In the genomic region with DNA sequence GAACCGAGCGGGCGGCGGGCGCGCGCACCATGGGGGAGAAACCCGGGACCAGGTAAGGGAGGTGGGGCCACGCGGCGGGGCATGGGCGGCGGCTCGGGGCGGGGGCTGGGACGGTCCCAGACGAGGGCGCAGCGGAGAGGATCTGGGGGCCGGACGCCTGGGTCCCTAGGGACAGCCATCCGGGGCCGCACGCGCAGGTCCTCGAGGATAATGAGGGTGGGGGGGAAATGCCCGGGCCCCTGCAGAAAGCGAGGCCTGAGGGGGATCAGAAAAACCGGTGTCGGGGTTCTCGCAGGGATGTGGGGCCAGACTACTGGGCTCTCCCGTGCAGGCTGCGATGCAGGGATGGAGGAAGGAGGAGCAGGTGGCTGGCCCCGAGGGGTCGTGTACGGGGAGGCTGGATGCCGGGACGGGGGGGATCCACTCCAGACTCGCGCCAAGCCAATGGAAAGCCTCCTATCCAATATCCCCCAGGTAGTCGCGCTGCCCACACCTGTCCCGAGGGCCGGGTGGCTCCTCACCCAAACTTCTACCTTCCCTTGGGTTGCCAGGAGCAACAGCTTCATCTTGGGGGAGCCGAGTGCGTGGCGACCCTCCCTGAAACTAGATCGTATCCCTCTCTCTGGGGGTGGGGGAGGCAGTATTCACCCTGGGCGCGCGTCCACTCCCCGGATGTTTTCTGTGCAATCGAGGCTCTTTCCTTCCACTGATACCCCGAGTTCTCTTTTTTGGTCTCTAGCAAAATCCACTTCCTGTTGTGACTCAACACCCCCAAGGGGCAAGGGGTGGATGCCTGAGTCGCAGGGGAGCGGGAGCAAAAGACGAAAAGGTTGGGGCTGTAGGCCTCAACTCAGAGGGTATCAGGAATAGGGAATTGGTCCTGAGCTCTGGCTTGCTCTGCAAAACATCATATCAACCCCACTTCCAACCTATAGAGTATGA, we compare ENCODE assay signal across 8 cellular contexts. TPM values are rescaled to one million over a fixed set of nuclear protein-coding genes. Genes with fewer than 3 reads are reported as not detected.
A peak's percentile ranks its signal among the peaks of the same experiment; 100 is the strongest.
DNase-seq lines count a peak whose midpoint lies in the region; ATAC-seq and TF ChIP-seq lines count a peak whose summit lies in the region.

No MANE protein-coding gene starts in this region.

- H3F3A ChIP-seq in SK-N-SH (replicated peaks; ENCODE audit: insufficient read depth): peaks cover 7% of the 10 kb centered on the region

- H4K20me1 ChIP-seq in SK-N-SH (ENCODE audit: insufficient read depth): no peaks in the 10 kb centered on the region

- peak overlapping the region; percentile 92 for H3K4me2 ChIP-seq in SK-N-SH

- TF ChIP-seq RAD21 in SK-N-SH (IDR thresholded peaks at IDR 0.05; ENCODE audit: low read length): no peak

- WGBS in SK-N-SH (ENCODE audit: low lambda C conversion rate): 24% methylated on average over 29 of the region's 57 CpGs
- 10 to 37% (median 21%) methylated on average over 17 to 57 of the region's 57 CpGs for WGBS in adrenal gland, 4 donors

- POLR2A ChIA-PET in SK-N-SH (lab: Yijun Ruan, JAX): interaction anchor here (0.5 to 1.0 kb wide), 2 partner anchors 9 to 177 kb away, joined by 3 read pairs; no protein-coding TSS in a partner anchor

- CTCF ChIA-PET in SK-N-SH (lab: Yijun Ruan, JAX): interaction anchor here (0.6 to 3.8 kb wide), 12 partner anchors 13 to 171 kb away, joined by 3 to 20 read pairs (median 4); a partner anchor contains a TSS

- no peak for TF ChIP-seq CTCF in SK-N-SH (IDR thresholded peaks at IDR 0.05)
- no peak for TF ChIP-seq CTCF in adrenal gland (IDR thresholded peaks at IDR 0.05)

- no peak for TF ChIP-seq EP300 in SK-N-SH (IDR thresholded peaks at IDR 0.05; ENCODE audit: borderline replicate concordance in 1 of 2, low read depth in 1 of 2, low read length in 1 of 2)

- peak; percentile 6 for ATAC-seq in GM21786 (IDR thresholded peaks at IDR 0.05; ENCODE audit: unreplicated experiment)
- ATAC-seq in GM21515 (IDR thresholded peaks at IDR 0.05; ENCODE audit: unreplicated experiment): no peak
- no peak for ATAC-seq in GM18861 (IDR thresholded peaks at IDR 0.05; ENCODE audit: unreplicated experiment)

- H3K4me1 ChIP-seq in ACC112 (ENCODE audit: control insufficient read depth, insufficient read depth, low read length, unreplicated experiment) (peaks cover 16% of the 10 kb centered on the region), SK-N-SH (ENCODE audit: control insufficient read depth in 1 of 2, insufficient read depth in 2 of 2, low read depth in 1 of 2, low read length in 1 of 2) (peaks cover 0 to 20% of the 10 kb centered on the region in 2 experiments; a peak in 1 of 4 replicates), adrenal gland (replicated peaks in 1 of 2) (peaks cover 11% of the 10 kb centered on the region in 2 donors)

- H2AFZ ChIP-seq in ACC112 (ENCODE audit: low read length, unreplicated experiment) (peak overlapping the region; percentile 46), SK-N-SH (ENCODE audit: low read depth) (peak overlapping the region; percentile 86; the same call in 1 of the 2 replicates)

- no peaks in the 10 kb centered on the region for H3K9me2 ChIP-seq in SK-N-SH

- no peaks in the 10 kb centered on the region for H3K79me2 ChIP-seq in ACC112 (ENCODE audit: control insufficient read depth, insufficient read depth, low read length, unreplicated experiment)
- H3K79me2 ChIP-seq in SK-N-SH (ENCODE audit: insufficient read depth): peaks cover 5% of the 10 kb centered on the region; the same call in 1 of the 2 replicates

- H3K4me3 ChIP-seq in ACC112 (ENCODE audit: low read depth, low read length): peak overlapping the region; percentile 82
- peak overlapping the region; percentile 60 to 69 for H3K4me3 ChIP-seq in SK-N-SH (ENCODE audit: low read depth in 2 of 2, low read length in 1 of 2)
- peak overlapping the region; percentile 13 to 85 (median 56) for H3K4me3 ChIP-seq in adrenal gland
- peak overlapping the region; percentile 77 for H3K4me3 ChIP-seq in iPS-18c (ENCODE audit: insufficient read depth, low read depth, low read length)

- H3K36me3 ChIP-seq in ACC112 (ENCODE audit: insufficient read depth, low read length) (no peaks in the 10 kb centered on the region), SK-N-SH (replicated peaks in 1 of 2; ENCODE audit: control insufficient read depth in 1 of 2, insufficient read depth in 2 of 2, low read length in 1 of 2) (no peaks in the 10 kb centered on the region), adrenal gland (replicated peaks in 1 of 2) (peaks cover 0 to 3% of the 10 kb centered on the region in 2 donors)

- H3K9me3 ChIP-seq in SK-N-SH: no peaks in the 10 kb centered on the region
- H3K9me3 ChIP-seq in adrenal gland (replicated peaks in 1 of 3): no peaks in the 10 kb centered on the region
- no peaks in the 10 kb centered on the region for H3K9me3 ChIP-seq in iPS-18c (ENCODE audit: control insufficient read depth, insufficient read depth, low read length)

- DNase-seq in SK-N-SH: peak; percentile 72
- peak in 2 of 7 donors; percentile 31 to 50 for DNase-seq in adrenal gland
- DNase-seq in stimulated activated CD4-positive, alpha-beta T cell treated with anti-CD3 and anti-CD28 coated beads, Interleukin-2, amount 100 ng/mL, for 24 hours: peak; percentile 43 to 51

- H3K9ac ChIP-seq in SK-N-SH: peak overlapping the region; percentile 61; the same call in 1 of the 2 replicates

- H3K27ac ChIP-seq in ACC112 (ENCODE audit: low read depth, low read length) (no peak overlapping the region), SK-N-SH (ENCODE audit: low read depth in 2 of 2, low read length in 1 of 2) (peak overlapping the region; percentile 32 to 39; a peak in 2 of 4 replicates), adrenal gland (peak overlapping the region; percentile 47 to 94 (median 81))

- intact Hi-C loops in adrenal gland (cut with DNase I): loop anchor here in 1 of 2 donors (10.0 kb wide), 1 partner anchor 84 kb away; a partner anchor contains a TSS

- no peak for TF ChIP-seq POLR2A in adrenal gland (IDR thresholded peaks at IDR 0.05)

- no peaks in the 10 kb centered on the region for H3K27me3 ChIP-seq in ACC112 (ENCODE audit: insufficient read depth, low read length)
- no peaks in the 10 kb centered on the region for H3K27me3 ChIP-seq in SK-N-SH (ENCODE audit: insufficient read depth)
- H3K27me3 ChIP-seq in adrenal gland: no peaks in the 10 kb centered on the region

TF ChIP-seq in SK-N-SH, 30 proteins besides CTCF, POLR2A, EP300 and RAD21 (continues in another document):
- TF ChIP-seq RFX5 (IDR thresholded peaks at IDR 0.05; ENCODE audit: low read length): no peak
- no peak for TF ChIP-seq GABPA (IDR thresholded peaks at IDR 0.05; ENCODE audit: low read depth)
- TF ChIP-seq, protein P1, sequence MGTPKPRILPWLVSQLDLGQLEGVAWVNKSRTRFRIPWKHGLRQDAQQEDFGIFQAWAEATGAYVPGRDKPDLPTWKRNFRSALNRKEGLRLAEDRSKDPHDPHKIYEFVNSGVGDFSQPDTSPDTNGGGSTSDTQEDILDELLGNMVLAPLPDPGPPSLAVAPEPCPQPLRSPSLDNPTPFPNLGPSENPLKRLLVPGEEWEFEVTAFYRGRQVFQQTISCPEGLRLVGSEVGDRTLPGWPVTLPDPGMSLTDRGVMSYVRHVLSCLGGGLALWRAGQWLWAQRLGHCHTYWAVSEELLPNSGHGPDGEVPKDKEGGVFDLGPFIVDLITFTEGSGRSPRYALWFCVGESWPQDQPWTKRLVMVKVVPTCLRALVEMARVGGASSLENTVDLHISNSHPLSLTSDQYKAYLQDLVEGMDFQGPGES (IDR thresholded peaks at IDR 0.05; ENCODE audit: low read depth, low read length): no peak
- TF ChIP-seq, protein P2, sequence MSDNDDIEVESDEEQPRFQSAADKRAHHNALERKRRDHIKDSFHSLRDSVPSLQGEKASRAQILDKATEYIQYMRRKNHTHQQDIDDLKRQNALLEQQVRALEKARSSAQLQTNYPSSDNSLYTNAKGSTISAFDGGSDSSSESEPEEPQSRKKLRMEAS (IDR thresholded peaks at IDR 0.05; ENCODE audit: low read depth): no peak
- TF ChIP-seq GATA2 (CRISPR knock-in tag; IDR thresholded peaks at IDR 0.05): no peak
- TF ChIP-seq SIN3A (IDR thresholded peaks at IDR 0.05; ENCODE audit: borderline replicate concordance, low read depth, low read length): no peak
- TF ChIP-seq RXRA (IDR thresholded peaks at IDR 0.05; ENCODE audit: borderline replicate concordance, low read depth): no peak
- no peak for TF ChIP-seq TEAD4 (IDR thresholded peaks at IDR 0.05; ENCODE audit: borderline replicate concordance, insufficient read depth)
- no peak for TF ChIP-seq CHD2 (IDR thresholded peaks at IDR 0.05; ENCODE audit: low read length, partially characterized antibody)
- no peak for TF ChIP-seq MEF2A (IDR thresholded peaks at IDR 0.05; ENCODE audit: borderline replicate concordance, low read depth)
- TF ChIP-seq JUND (IDR thresholded peaks at IDR 0.05): no peak
- no peak for TF ChIP-seq MXI1 (IDR thresholded peaks at IDR 0.05; ENCODE audit: low read depth, low read length)
- no peak for TF ChIP-seq FOXJ3 (CRISPR knock-in tag; IDR thresholded peaks at IDR 0.05)
- TF ChIP-seq TCF12 (IDR thresholded peaks at IDR 0.05): no peak

RNA-seq across cellular contexts. Expression of a gene that starts 0.5 kb away (rescaled TPM):
- polyA plus RNA-seq in SK-N-SH (2012; rRNA removed) (17.3 and 24.6 TPM in 2 replicates), adrenal gland (100 to 1,000 TPM in 1 of 3 donors, 10 to 100 TPM in 2; 35.9 to 130 (median 68.9) TPM)
- 13.2 and 16.2 TPM in 2 replicates for polyA plus RNA-seq in SK-N-SH (2012; cell fraction: cytosol; rRNA removed)
- polyA plus RNA-seq in SK-N-SH (2012; cell fraction: nucleus; rRNA removed): 30.4 and 40.1 TPM in 2 replicates
- 10 to 100 TPM; 18.5 to 99.1 (median 60.0) TPM for total RNA-seq in adrenal gland

RNA-seq across cellular contexts. Expression of a gene that starts 7.0 kb away (rescaled TPM):
- polyA plus RNA-seq in SK-N-SH (2012; rRNA removed) (12.2 and 21.8 TPM in 2 replicates), adrenal gland (10 to 100 TPM; 15.0 to 87.8 (median 60.9) TPM)
- 6.9 and 10.2 TPM in 2 replicates for polyA plus RNA-seq in SK-N-SH (2012; cell fraction: cytosol; rRNA removed)
- polyA plus RNA-seq in SK-N-SH (2012; cell fraction: nucleus; rRNA removed): 63.1 and 71.2 TPM in 2 replicates
- 10 to 100 TPM; 10.8 to 63.7 (median 30.7) TPM for total RNA-seq in adrenal gland

RNA-seq across cellular contexts. Expression of a gene that starts 20.3 kb away (rescaled TPM):
- polyA plus RNA-seq in SK-N-SH (2012; rRNA removed) (51.0 and 54.4 TPM in 2 replicates), adrenal gland (10 to 100 TPM; 53.7 to 80.5 (median 70.1) TPM)
- 37.1 and 45.1 TPM in 2 replicates for polyA plus RNA-seq in SK-N-SH (2012; cell fraction: cytosol; rRNA removed)
- polyA plus RNA-seq in SK-N-SH (2012; cell fraction: nucleus; rRNA removed): 42.9 and 56.8 TPM in 2 replicates
- total RNA-seq in adrenal gland: 10 to 100 TPM; 27.4 to 55.6 (median 43.7) TPM

RNA-seq across cellular contexts. Expression of a gene that starts 28.7 kb away (rescaled TPM):
- polyA plus RNA-seq in SK-N-SH (2012; rRNA removed) (0.06 and 0.08 TPM in 2 replicates), adrenal gland (1 to 10 TPM in 2 of 3 donors, under 1 TPM in 1; 0.93 to 8.4 (median 3.3) TPM)
- 0.03 TPM in 2 replicates for polyA plus RNA-seq in SK-N-SH (2012; cell fraction: cytosol; rRNA removed)
- polyA plus RNA-seq in SK-N-SH (2012; cell fraction: nucleus; rRNA removed): 0.22 and 0.39 TPM in 2 replicates
- 1 to 10 TPM in 6 of 8 donors, under 1 TPM in 2; 0.18 to 3.2 (median 1.7) TPM for total RNA-seq in adrenal gland

RNA-seq across cellular contexts. Expression of a gene that starts 28.8 kb away (rescaled TPM):
- polyA plus RNA-seq in SK-N-SH (2012; rRNA removed) (3.4 and 4.3 TPM in 2 replicates), adrenal gland (10 to 100 TPM; 19.3 to 45.9 (median 28.8) TPM)
- polyA plus RNA-seq in SK-N-SH (2012; cell fraction: cytosol; rRNA removed): 3.6 and 4.6 TPM in 2 replicates
- polyA plus RNA-seq in SK-N-SH (2012; cell fraction: nucleus; rRNA removed): 1.5 and 1.7 TPM in 2 replicates
- total RNA-seq in adrenal gland: 10 to 100 TPM; 25.2 to 50.1 (median 39.1) TPM
